In the genomic region with DNA sequence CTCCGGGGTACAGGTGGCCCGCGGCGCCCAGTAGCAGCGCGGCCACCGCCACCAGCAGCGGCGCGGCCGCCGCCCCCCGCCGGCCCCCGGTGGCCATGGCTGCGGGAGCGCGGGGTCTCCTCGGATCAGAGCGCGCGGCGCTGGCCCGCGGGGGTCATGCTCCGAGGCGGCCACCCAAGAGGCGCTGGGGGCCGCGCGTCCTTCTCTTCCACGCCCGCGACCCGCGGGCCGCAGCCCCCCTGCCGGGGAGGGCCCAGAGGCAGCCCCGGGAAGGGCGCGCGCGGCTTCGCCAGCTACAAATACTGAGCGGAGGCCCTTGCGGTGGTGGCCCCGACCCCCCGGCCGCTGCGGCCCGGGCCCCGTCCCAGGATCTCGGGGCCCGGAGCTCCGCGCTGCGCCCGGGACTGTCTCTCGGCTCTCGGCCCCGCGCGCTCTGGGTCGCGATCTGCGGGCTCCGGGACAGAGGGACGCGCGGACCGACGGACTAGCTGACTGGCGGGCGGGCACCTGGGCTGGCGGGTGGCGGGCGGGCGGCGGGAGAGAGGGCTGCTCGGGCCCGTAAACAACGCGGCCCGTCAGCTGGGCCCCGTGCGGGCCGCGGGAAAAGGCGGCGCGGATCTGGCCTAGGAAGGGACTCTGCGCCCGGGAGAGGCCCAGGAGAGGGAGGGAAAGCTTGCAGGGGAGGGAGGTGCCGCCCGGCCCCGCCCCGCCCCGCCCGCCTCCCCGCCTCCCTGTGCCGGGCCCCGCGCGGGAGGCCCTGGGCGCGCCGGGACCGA, we compare ENCODE assay signal across 1 cellular context.
TF ChIP-seq lines count a peak whose summit lies in the region.

A gene (minus strand): TSS at position 620 of the 776 bp plus-strand sequence. CDS start 523 bp downstream, at position 97.

TF ChIP-seq in HepG2, 621 proteins besides CTCF, POLR2A, EP300 and RAD21 (continued from another document and continues in another):
- TF ChIP-seq, protein P1, sequence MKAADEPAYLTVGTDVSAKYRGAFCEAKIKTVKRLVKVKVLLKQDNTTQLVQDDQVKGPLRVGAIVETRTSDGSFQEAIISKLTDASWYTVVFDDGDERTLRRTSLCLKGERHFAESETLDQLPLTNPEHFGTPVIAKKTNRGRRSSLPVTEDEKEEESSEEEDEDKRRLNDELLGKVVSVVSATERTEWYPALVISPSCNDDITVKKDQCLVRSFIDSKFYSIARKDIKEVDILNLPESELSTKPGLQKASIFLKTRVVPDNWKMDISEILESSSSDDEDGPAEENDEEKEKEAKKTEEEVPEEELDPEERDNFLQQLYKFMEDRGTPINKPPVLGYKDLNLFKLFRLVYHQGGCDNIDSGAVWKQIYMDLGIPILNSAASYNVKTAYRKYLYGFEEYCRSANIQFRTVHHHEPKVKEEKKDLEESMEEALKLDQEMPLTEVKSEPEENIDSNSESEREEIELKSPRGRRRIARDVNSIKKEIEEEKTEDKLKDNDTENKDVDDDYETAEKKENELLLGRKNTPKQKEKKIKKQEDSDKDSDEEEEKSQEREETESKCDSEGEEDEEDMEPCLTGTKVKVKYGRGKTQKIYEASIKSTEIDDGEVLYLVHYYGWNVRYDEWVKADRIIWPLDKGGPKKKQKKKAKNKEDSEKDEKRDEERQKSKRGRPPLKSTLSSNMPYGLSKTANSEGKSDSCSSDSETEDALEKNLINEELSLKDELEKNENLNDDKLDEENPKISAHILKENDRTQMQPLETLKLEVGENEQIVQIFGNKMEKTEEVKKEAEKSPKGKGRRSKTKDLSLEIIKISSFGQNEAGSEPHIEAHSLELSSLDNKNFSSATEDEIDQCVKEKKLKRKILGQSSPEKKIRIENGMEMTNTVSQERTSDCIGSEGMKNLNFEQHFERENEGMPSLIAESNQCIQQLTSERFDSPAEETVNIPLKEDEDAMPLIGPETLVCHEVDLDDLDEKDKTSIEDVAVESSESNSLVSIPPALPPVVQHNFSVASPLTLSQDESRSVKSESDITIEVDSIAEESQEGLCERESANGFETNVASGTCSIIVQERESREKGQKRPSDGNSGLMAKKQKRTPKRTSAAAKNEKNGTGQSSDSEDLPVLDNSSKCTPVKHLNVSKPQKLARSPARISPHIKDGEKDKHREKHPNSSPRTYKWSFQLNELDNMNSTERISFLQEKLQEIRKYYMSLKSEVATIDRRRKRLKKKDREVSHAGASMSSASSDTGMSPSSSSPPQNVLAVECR (CRISPR knock-in tag; IDR thresholded peaks at IDR 0.05; ENCODE audit: borderline replicate concordance): peak; percentile 78
- peak; percentile 84 for TF ChIP-seq ZFX (CRISPR knock-in tag; IDR thresholded peaks at IDR 0.05; ENCODE audit: low read depth)
- TF ChIP-seq MXI1 (IDR thresholded peaks at IDR 0.05; ENCODE audit: borderline replicate concordance, low read depth, low read length): peak; percentile 67; the same call in 1 of the 3 replicates
- TF ChIP-seq, protein P2, sequence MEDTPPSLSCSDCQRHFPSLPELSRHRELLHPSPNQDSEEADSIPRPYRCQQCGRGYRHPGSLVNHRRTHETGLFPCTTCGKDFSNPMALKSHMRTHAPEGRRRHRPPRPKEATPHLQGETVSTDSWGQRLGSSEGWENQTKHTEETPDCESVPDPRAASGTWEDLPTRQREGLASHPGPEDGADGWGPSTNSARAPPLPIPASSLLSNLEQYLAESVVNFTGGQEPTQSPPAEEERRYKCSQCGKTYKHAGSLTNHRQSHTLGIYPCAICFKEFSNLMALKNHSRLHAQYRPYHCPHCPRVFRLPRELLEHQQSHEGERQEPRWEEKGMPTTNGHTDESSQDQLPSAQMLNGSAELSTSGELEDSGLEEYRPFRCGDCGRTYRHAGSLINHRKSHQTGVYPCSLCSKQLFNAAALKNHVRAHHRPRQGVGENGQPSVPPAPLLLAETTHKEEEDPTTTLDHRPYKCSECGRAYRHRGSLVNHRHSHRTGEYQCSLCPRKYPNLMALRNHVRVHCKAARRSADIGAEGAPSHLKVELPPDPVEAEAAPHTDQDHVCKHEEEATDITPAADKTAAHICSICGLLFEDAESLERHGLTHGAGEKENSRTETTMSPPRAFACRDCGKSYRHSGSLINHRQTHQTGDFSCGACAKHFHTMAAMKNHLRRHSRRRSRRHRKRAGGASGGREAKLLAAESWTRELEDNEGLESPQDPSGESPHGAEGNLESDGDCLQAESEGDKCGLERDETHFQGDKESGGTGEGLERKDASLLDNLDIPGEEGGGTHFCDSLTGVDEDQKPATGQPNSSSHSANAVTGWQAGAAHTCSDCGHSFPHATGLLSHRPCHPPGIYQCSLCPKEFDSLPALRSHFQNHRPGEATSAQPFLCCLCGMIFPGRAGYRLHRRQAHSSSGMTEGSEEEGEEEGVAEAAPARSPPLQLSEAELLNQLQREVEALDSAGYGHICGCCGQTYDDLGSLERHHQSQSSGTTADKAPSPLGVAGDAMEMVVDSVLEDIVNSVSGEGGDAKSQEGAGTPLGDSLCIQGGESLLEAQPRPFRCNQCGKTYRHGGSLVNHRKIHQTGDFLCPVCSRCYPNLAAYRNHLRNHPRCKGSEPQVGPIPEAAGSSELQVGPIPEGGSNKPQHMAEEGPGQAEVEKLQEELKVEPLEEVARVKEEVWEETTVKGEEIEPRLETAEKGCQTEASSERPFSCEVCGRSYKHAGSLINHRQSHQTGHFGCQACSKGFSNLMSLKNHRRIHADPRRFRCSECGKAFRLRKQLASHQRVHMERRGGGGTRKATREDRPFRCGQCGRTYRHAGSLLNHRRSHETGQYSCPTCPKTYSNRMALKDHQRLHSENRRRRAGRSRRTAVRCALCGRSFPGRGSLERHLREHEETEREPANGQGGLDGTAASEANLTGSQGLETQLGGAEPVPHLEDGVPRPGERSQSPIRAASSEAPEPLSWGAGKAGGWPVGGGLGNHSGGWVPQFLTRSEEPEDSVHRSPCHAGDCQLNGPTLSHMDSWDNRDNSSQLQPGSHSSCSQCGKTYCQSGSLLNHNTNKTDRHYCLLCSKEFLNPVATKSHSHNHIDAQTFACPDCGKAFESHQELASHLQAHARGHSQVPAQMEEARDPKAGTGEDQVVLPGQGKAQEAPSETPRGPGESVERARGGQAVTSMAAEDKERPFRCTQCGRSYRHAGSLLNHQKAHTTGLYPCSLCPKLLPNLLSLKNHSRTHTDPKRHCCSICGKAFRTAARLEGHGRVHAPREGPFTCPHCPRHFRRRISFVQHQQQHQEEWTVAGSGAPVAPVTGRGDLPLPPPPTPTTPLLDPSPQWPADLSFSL (CRISPR knock-in tag; IDR thresholded peaks at IDR 0.05): no peak
- no peak for TF ChIP-seq TCF12 (IDR thresholded peaks at IDR 0.05)
- no peak for TF ChIP-seq TCF12 (CRISPR knock-in tag; IDR thresholded peaks at IDR 0.05)
- TF ChIP-seq, protein P3, sequence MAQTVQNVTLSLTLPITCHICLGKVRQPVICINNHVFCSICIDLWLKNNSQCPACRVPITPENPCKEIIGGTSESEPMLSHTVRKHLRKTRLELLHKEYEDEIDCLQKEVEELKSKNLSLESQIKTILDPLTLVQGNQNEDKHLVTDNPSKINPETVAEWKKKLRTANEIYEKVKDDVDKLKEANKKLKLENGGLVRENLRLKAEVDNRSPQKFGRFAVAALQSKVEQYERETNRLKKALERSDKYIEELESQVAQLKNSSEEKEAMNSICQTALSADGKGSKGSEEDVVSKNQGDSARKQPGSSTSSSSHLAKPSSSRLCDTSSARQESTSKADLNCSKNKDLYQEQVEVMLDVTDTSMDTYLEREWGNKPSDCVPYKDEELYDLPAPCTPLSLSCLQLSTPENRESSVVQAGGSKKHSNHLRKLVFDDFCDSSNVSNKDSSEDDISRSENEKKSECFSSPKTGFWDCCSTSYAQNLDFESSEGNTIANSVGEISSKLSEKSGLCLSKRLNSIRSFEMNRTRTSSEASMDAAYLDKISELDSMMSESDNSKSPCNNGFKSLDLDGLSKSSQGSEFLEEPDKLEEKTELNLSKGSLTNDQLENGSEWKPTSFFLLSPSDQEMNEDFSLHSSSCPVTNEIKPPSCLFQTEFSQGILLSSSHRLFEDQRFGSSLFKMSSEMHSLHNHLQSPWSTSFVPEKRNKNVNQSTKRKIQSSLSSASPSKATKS (CRISPR knock-in tag; IDR thresholded peaks at IDR 0.05): no peak
- TF ChIP-seq ZNF713 (CRISPR knock-in tag; IDR thresholded peaks at IDR 0.05): no peak
- TF ChIP-seq TMF1 (CRISPR knock-in tag; IDR thresholded peaks at IDR 0.05; ENCODE audit: low read depth): no peak
- TF ChIP-seq, protein P4, sequence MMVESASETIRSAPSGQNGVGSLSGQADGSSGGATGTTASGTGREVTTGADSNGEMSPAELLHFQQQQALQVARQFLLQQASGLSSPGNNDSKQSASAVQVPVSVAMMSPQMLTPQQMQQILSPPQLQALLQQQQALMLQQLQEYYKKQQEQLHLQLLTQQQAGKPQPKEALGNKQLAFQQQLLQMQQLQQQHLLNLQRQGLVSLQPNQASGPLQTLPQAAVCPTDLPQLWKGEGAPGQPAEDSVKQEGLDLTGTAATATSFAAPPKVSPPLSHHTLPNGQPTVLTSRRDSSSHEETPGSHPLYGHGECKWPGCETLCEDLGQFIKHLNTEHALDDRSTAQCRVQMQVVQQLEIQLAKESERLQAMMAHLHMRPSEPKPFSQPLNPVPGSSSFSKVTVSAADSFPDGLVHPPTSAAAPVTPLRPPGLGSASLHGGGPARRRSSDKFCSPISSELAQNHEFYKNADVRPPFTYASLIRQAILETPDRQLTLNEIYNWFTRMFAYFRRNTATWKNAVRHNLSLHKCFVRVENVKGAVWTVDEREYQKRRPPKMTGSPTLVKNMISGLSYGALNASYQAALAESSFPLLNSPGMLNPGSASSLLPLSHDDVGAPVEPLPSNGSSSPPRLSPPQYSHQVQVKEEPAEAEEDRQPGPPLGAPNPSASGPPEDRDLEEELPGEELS (CRISPR knock-in tag; IDR thresholded peaks at IDR 0.05): peak; percentile 70
- TF ChIP-seq, protein P5, sequence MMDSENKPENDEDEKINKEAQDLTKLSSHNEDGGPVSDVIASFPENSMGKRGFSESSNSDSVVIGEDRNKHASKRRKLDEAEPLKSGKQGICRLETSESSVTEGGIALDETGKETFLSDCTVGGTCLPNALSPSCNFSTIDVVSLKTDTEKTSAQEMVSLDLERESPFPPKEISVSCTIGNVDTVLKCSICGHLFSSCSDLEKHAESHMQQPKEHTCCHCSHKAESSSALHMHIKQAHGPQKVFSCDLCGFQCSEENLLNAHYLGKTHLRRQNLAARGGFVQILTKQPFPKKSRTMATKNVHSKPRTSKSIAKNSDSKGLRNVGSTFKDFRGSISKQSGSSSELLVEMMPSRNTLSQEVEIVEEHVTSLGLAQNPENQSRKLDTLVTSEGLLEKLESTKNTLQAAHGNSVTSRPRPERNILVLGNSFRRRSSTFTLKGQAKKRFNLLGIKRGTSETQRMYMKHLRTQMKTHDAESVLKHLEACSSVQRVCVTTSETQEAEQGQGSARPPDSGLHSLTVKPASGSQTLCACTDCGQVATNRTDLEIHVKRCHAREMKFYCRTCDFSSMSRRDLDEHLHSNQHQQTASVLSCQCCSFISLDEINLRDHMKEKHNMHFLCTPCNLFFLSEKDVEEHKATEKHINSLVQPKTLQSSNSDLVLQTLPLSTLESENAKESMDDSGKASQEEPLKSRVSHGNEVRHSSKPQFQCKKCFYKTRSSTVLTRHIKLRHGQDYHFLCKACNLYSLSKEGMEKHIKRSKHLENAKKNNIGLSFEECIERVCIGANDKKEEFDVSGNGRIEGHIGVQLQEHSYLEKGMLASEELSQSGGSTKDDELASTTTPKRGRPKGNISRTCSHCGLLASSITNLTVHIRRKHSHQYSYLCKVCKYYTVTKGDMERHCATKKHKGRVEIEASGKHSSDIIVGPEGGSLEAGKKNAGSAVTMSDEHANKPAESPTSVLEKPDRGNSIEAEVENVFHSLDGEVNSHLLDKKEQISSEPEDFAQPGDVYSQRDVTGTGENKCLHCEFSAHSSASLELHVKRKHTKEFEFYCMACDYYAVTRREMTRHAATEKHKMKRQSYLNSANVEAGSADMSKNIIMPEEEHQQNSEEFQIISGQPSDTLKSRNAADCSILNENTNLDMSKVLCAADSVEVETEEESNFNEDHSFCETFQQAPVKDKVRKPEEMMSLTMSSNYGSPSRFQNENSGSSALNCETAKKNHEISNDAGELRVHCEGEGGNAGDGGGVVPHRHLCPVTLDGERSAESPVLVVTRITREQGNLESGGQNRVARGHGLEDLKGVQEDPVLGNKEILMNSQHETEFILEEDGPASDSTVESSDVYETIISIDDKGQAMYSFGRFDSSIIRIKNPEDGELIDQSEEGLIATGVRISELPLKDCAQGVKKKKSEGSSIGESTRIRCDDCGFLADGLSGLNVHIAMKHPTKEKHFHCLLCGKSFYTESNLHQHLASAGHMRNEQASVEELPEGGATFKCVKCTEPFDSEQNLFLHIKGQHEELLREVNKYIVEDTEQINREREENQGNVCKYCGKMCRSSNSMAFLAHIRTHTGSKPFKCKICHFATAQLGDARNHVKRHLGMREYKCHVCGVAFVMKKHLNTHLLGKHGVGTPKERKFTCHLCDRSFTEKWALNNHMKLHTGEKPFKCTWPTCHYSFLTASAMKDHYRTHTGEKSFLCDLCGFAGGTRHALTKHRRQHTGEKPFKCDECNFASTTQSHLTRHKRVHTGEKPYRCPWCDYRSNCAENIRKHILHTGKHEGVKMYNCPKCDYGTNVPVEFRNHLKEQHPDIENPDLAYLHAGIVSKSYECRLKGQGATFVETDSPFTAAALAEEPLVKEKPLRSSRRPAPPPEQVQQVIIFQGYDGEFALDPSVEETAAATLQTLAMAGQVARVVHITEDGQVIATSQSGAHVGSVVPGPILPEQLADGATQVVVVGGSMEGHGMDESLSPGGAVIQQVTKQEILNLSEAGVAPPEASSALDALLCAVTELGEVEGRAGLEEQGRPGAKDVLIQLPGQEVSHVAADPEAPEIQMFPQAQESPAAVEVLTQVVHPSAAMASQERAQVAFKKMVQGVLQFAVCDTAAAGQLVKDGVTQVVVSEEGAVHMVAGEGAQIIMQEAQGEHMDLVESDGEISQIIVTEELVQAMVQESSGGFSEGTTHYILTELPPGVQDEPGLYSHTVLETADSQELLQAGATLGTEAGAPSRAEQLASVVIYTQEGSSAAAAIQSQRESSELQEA (CRISPR knock-in tag; IDR thresholded peaks at IDR 0.05; ENCODE audit: not compliant biosample characterization): no peak
- 0 out of 2 replicates have a peak, but pooled peaks have one; percentile 35 for TF ChIP-seq CEBPG (CRISPR knock-in tag; IDR thresholded peaks at IDR 0.05)
- TF ChIP-seq MBD4 (IDR thresholded peaks at IDR 0.05; ENCODE audit: borderline replicate concordance, low read length): no peak
- no peak for TF ChIP-seq CHCHD3 (CRISPR knock-in tag; IDR thresholded peaks at IDR 0.05)
- TF ChIP-seq HOXA7 (CRISPR knock-in tag; IDR thresholded peaks at IDR 0.05): no peak
- TF ChIP-seq ZNF460 (CRISPR knock-in tag; IDR thresholded peaks at IDR 0.05; ENCODE audit: borderline replicate concordance): no peak
- 0 out of 2 replicates have a peak, but pooled peaks have one; percentile 51 for TF ChIP-seq ZBTB21 (CRISPR knock-in tag; IDR thresholded peaks at IDR 0.05)
- TF ChIP-seq, protein P6, sequence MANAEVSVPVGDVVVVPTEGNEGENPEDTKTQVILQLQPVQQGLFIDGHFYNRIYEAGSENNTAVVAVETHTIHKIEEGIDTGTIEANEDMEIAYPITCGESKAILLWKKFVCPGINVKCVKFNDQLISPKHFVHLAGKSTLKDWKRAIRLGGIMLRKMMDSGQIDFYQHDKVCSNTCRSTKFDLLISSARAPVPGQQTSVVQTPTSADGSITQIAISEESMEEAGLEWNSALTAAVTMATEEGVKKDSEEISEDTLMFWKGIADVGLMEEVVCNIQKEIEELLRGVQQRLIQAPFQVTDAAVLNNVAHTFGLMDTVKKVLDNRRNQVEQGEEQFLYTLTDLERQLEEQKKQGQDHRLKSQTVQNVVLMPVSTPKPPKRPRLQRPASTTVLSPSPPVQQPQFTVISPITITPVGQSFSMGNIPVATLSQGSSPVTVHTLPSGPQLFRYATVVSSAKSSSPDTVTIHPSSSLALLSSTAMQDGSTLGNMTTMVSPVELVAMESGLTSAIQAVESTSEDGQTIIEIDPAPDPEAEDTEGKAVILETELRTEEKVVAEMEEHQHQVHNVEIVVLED (CRISPR knock-in tag; IDR thresholded peaks at IDR 0.05; ENCODE audit: borderline replicate concordance): no peak
- no peak for TF ChIP-seq JUN (CRISPR knock-in tag; IDR thresholded peaks at IDR 0.05)
- TF ChIP-seq NFE2L1 (CRISPR knock-in tag; IDR thresholded peaks at IDR 0.05; ENCODE audit: borderline replicate concordance): no peak
- no peak for TF ChIP-seq RBAK (CRISPR knock-in tag; IDR thresholded peaks at IDR 0.05)
- peak; percentile 71 for TF ChIP-seq PHF8 (CRISPR knock-in tag; IDR thresholded peaks at IDR 0.05)
- TF ChIP-seq RBM39 (IDR thresholded peaks at IDR 0.05; ENCODE audit: low read depth, low read length, poor library complexity, severe bottlenecking): peak; percentile 47
- TF ChIP-seq SSRP1 (CRISPR knock-in tag; IDR thresholded peaks at IDR 0.05): no peak
